ENCODE assay signal across 15 cellular contexts in the genomic region with DNA sequence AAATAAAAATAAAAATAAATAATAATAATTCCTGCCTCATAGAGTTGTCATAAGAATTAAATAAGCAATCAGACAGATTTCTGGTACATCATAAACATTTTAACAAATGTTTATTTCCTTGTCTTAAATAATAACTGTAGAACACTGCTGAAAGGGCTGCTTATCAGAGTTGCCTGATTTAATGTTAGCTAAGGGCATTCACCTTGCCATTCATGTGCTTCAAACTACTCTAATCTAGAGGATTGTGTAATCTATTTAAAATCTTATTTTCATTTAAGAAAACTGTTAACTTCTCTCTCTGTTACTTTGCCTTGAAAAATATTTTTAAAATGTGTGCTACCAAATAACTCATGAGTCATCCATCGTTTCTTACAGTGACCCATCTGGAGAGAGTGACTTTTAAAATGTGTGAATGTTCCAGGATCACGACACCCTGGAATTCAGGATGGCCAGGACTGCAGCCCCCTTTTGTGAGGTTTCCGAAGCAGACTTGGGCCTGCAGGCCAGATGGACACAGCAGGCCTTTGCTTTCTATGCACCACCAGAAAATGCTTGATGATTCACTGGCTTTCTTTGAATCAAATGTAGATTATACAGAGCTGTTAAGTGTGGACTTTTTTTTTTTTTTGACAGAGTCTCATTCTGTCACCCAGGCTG.
DNase-seq lines count a peak whose midpoint lies in the region; ATAC-seq lines count a peak whose summit lies in the region.
"Had no signal": no experiment of that assay in that cellular context is flagged by ENCODE, and none has a peak within 500 bp of the region (broad histone marks: within the 10 kb centered on the region; RNA-seq: fewer than 3 reads in every experiment).

No MANE protein-coding gene starts in this region.

- no peak overlapping the region for H2AFZ ChIP-seq in trophoblast cell (ENCODE audit: insufficient read depth, low read length, poor library complexity)

- peaks cover 2% of the 10 kb centered on the region for H3K79me2 ChIP-seq in trophoblast cell (ENCODE audit: control insufficient read depth, insufficient read depth, low read length, poor library complexity)

- no peak overlapping the region for H4K12ac ChIP-seq in trophoblast cell (ENCODE audit: low read depth, low read length)

- peaks cover 12% of the 10 kb centered on the region for H3K79me1 ChIP-seq in trophoblast cell (ENCODE audit: low read length)

- H3K9ac ChIP-seq in trophoblast cell (ENCODE audit: low read length), result no peak overlapping the region

- H3K9me3 ChIP-seq in trophoblast cell (ENCODE audit: insufficient read depth, low read depth, low read length), result no peaks in the 10 kb centered on the region

- H3K27me3 ChIP-seq in trophoblast cell (ENCODE audit: insufficient read depth, low read length), result no peaks in the 10 kb centered on the region

- no peak overlapping the region for H2BK5ac ChIP-seq in trophoblast cell (ENCODE audit: low read depth, low read length, poor library complexity)

- no peak overlapping the region for H3K4me3 ChIP-seq in trophoblast cell (ENCODE audit: low read depth, low read length)

- H3K14ac ChIP-seq in trophoblast cell (ENCODE audit: low read length), result no peak overlapping the region

- H3K4me1 ChIP-seq in trophoblast cell (ENCODE audit: control insufficient read depth in 1 of 2, insufficient read depth in 2 of 2, low read length in 2 of 2), result peaks cover 6 to 13% of the 10 kb centered on the region in 2 experiments

- no peaks in the 10 kb centered on the region for H3K36me3 ChIP-seq in trophoblast cell (ENCODE audit: control insufficient read depth in 1 of 2, insufficient read depth in 2 of 2, low read length in 2 of 2)

- no peak overlapping the region for H4K91ac ChIP-seq in trophoblast cell (ENCODE audit: low read depth, low read length)

- H3K4ac ChIP-seq in trophoblast cell (ENCODE audit: low read depth, low read length), result no peak overlapping the region

- H3K4me2 ChIP-seq in trophoblast cell (ENCODE audit: low read length), result no peak overlapping the region

- no peak overlapping the region for H2AK5ac ChIP-seq in trophoblast cell (ENCODE audit: low read length)

- peak overlapping the region; percentile 56 for H2BK12ac ChIP-seq in trophoblast cell (ENCODE audit: low read length)

- H2BK120ac ChIP-seq in trophoblast cell (ENCODE audit: insufficient read depth, low read length, poor library complexity), result no peak overlapping the region

- in situ Hi-C loops in Caki2 (cut with HindIII; ENCODE audit: low pct_unique_long_range_greater_than_20kb, low sequenced_read_pairs), result no loop called here

- H4K8ac ChIP-seq in trophoblast cell (ENCODE audit: low read depth, low read length), result no peak overlapping the region

- no peak for ATAC-seq in GM19395 (IDR thresholded peaks at IDR 0.05; ENCODE audit: unreplicated experiment)
- no peak for ATAC-seq in HG02571 (IDR thresholded peaks at IDR 0.05; ENCODE audit: unreplicated experiment)
- ATAC-seq in HG03571 (IDR thresholded peaks at IDR 0.05; ENCODE audit: unreplicated experiment), result no peak
- no peak for ATAC-seq in GM18502 (IDR thresholded peaks at IDR 0.05; ENCODE audit: poor library complexity, unreplicated experiment)
- ATAC-seq: natural killer cell treated with Interleukin-12 subunit alpha and Interleukin-12 subunit beta and Interleukin-15 and Interleukin-18, amount 100 ng/mL, for 72 hours; stimulated activated naive CD8-positive, alpha-beta T cell treated with anti-CD3 and anti-CD28 coated beads, Interleukin-15, amount 100 ng/mL, for 72 hours had no signal

- no peak overlapping the region for H3K18ac ChIP-seq in trophoblast cell (ENCODE audit: low read length)

- no peak overlapping the region for H3K23ac ChIP-seq in trophoblast cell (ENCODE audit: low read length)

- WGBS in trophoblast cell (ENCODE audit: extremely low coverage, insufficient coverage, insufficient read length), result no CpG with 5 or more reads among the region's 3 CpGs

- peak overlapping the region; percentile 14 for H3K27ac ChIP-seq in trophoblast cell (ENCODE audit: low read depth, low read length)

- DNase-seq in Caki2 (ENCODE audit: low read depth) (peak; percentile 31), RPMI7951 (ENCODE audit: low read depth) (peak; percentile 89), fibroblast of gingiva (ENCODE audit: low read depth) (peak; percentile 63), trophoblast cell (no peak)
- DNase-seq: activated naive CD4-positive, alpha-beta T cell treated with Interleukin-2 at 50 U/mL for 16 hours; CD4-positive, alpha-beta T cell; NCI-H1105 treated with DMSO at 0.1 percent for 48 hours; NK-92 treated with Interleukin-12 subunit alpha and Interleukin-12 subunit beta, amount 100 ng/mL, for 24 hours; stimulated activated CD4-positive, alpha-beta T cell treated with anti-CD3 and anti-CD28 coated beads, Interleukin-1b, Interleukin-23, amount 100 ng/mL, for 48 hours; stimulated activated naive CD8-positive, alpha-beta T cell treated with anti-CD3 and anti-CD28 coated beads, Interleukin-15, amount 100 ng/mL, for 72 hours had no signal

Comparison
In these comparisons a context has a peak if more than half of its experiments do, and no peak if none do; other contexts are left out.
1. DNase-seq: peak in Caki2 (single experiment), RPMI7951 (single experiment) and fibroblast of gingiva (single experiment); none in trophoblast cell (0 of 2).